In genomic region chr9:94681508-94681907, GRCh38 we compare ENCODE assay signal across 9 cellular contexts. TPM values are rescaled to one million over a fixed set of nuclear protein-coding genes. Genes with fewer than 3 reads are reported as not detected.
DNase-seq lines count a peak whose midpoint lies in the region; ATAC-seq, FAIRE-seq and TF ChIP-seq lines count a peak whose summit lies in the region.
"Had no signal": no experiment of that assay in that cellular context is flagged by ENCODE, and none has a peak within 500 bp of the region (broad histone marks: within the 10 kb centered on the region; RNA-seq: fewer than 3 reads in every experiment).

No MANE protein-coding gene starts in this region.

- WGBS in A549 (ENCODE audit: missing lambda C conversion rate) = 2% methylated on average over 6 of the region's 7 CpGs

- TF ChIP-seq CTCF in A549 (IDR thresholded peaks at IDR 0.05) (peak; percentile 91), right atrium auricular region (IDR thresholded peaks at IDR 0.05) (peak; percentile 36 to 80)

- POLR2A ChIA-PET in A549 (lab: Yijun Ruan, JAX) = interaction anchor here (0.9 to 2.6 kb wide), 6 partner anchors 11 to 446 kb away, joined by 3 to 9 read pairs (median 4); partner anchors contain the start of gene AOPEP

- ATAC-seq in A549 = peak; percentile 98 to 99
- ATAC-seq in GM18498 (IDR thresholded peaks at IDR 0.05; ENCODE audit: unreplicated experiment) = peak; percentile 65

- CTCF ChIA-PET in A549 (lab: Yijun Ruan, JAX) = interaction anchor here (0.6 to 10.9 kb wide), 116 partner anchors 9 to 1781 kb away, joined by 3 to 284 read pairs (median 4); partner anchors contain the start of genes AOPEP and PCAT7

- TF ChIP-seq POLR2A in A549 (IDR thresholded peaks at IDR 0.05; ENCODE audit: low read length) = no peak

- H3K27me3 ChIP-seq in right atrium auricular region = no peaks in the 10 kb centered on the region

- DNase-seq in A549 (ENCODE audit: low read depth in 1 of 2, low spot score in 1 of 2) (peak; percentile 86), NCI-H1092 (lab: John Stamatoyannopoulos, UW) (peak; percentile 64), T-helper 2 cell (peak in 4 of 5 experiments; percentile 18 to 68 (median 30)), anterior cingulate cortex (lab: John Stamatoyannopoulos, UW) (peak in 56 of 58 donors; percentile 12 to 86 (median 60)), right atrium auricular region (ENCODE audit: low spot score) (peak; percentile 88), putamen (ENCODE audit: low spot score) (peak; percentile 83), NCI-H187 (lab: John Stamatoyannopoulos, UW) (no peak)

- TF ChIP-seq RAD21 in A549 (conservative IDR thresholded peaks at IDR 0.05 in 1 of 2, IDR thresholded peaks at IDR 0.05 in 1 of 2) = peak; percentile 94 to 97

- peak overlapping the region; percentile 61 for H3K4me2 ChIP-seq in A549

- FAIRE-seq in A549 (lab: Jason Lieb, UNC) = no peak

- no peaks in the 10 kb centered on the region for H3K9me3 ChIP-seq in A549
- no peaks in the 10 kb centered on the region for H3K9me3 ChIP-seq in right atrium auricular region

- H3K36me3 ChIP-seq in right atrium auricular region = no peaks in the 10 kb centered on the region

- peaks cover 16% of the 10 kb centered on the region for H3K4me1 ChIP-seq in A549
- peaks cover 0 to 3% of the 10 kb centered on the region in 2 donors for H3K4me1 ChIP-seq in right atrium auricular region

- TF ChIP-seq EP300 in A549 (IDR thresholded peaks at IDR 0.05) = no peak

- H3K27ac ChIP-seq in A549 = peak overlapping the region; percentile 71 to 82
- H3K27ac ChIP-seq in right atrium auricular region = no peak overlapping the region

- H3K4me3 ChIP-seq in A549 = no peak overlapping the region
- no peak overlapping the region for H3K4me3 ChIP-seq in right atrium auricular region

TF ChIP-seq in A549, 52 proteins besides CTCF, POLR2A, EP300 and RAD21 (continues in another document):
- TF ChIP-seq ZFP36 (IDR thresholded peaks at IDR 0.05; ENCODE audit: borderline replicate concordance, partially characterized antibody) (no peak), FOSL2 (IDR thresholded peaks at IDR 0.05) (no peak), FOSL2 (CRISPR knock-in tag; IDR thresholded peaks at IDR 0.05) (0 out of 2 replicates have a peak, but pooled peaks have one; percentile 19), SREBF2 (IDR thresholded peaks at IDR 0.05) (no peak), E2F6 (IDR thresholded peaks at IDR 0.05; ENCODE audit: borderline replicate concordance, low read depth) (no peak), FOSB (CRISPR knock-in tag; IDR thresholded peaks at IDR 0.05) (no peak), ZNF302 (CRISPR knock-in tag; IDR thresholded peaks at IDR 0.05) (no peak), TFCP2L1 (CRISPR knock-in tag; IDR thresholded peaks at IDR 0.05) (no peak), CEBPB (IDR thresholded peaks at IDR 0.05) (no peak), RFX5 (IDR thresholded peaks at IDR 0.05) (no peak), HES2 (IDR thresholded peaks at IDR 0.05) (no peak), NR3C1 (IDR thresholded peaks at IDR 0.05) (no peak), MAZ (IDR thresholded peaks at IDR 0.05; ENCODE audit: borderline replicate concordance, low read depth, low read length) (no peak), SMC3 (IDR thresholded peaks at IDR 0.05) (peak; percentile 95), HOXA7 (CRISPR knock-in tag; IDR thresholded peaks at IDR 0.05) (no peak), RARB (CRISPR knock-in tag; IDR thresholded peaks at IDR 0.05) (no peak), KDM5A (IDR thresholded peaks at IDR 0.05) (no peak), HOXB5 (CRISPR knock-in tag; IDR thresholded peaks at IDR 0.05) (0 out of 2 replicates have a peak, but pooled peaks have one; percentile 34), FOXS1 (CRISPR knock-in tag; IDR thresholded peaks at IDR 0.05) (no peak), RNF2 (IDR thresholded peaks at IDR 0.05; ENCODE audit: borderline replicate concordance, low read depth) (no peak), KDM1A (IDR thresholded peaks at IDR 0.05; ENCODE audit: low read depth) (no peak), MAFK (IDR thresholded peaks at IDR 0.05; ENCODE audit: partially characterized antibody) (no peak), MAX (IDR thresholded peaks at IDR 0.05) (peak; percentile 50; the same call in 1 of the 2 replicates), CBX2 (IDR thresholded peaks at IDR 0.05; ENCODE audit: borderline replicate concordance, low read depth) (no peak), NFE2L2 (conservative IDR thresholded peaks at IDR 0.05; ENCODE audit: low read length) (no peak), ESRRA (IDR thresholded peaks at IDR 0.05; ENCODE audit: borderline replicate concordance, low read length) (no peak), HOXB13 (CRISPR knock-in tag; IDR thresholded peaks at IDR 0.05; ENCODE audit: low read depth) (no peak), ELK1 (IDR thresholded peaks at IDR 0.05; ENCODE audit: low read depth, low read length) (no peak), CHD2 (IDR thresholded peaks at IDR 0.05; ENCODE audit: low read length, partially characterized antibody) (no peak), USF2 (IDR thresholded peaks at IDR 0.05) (no peak), ZC3H11A (IDR thresholded peaks at IDR 0.05) (no peak), EHMT2 (IDR thresholded peaks at IDR 0.05; ENCODE audit: low read depth) (no peak), EHF (CRISPR knock-in tag; IDR thresholded peaks at IDR 0.05) (no peak), NPAS2 (CRISPR knock-in tag; IDR thresholded peaks at IDR 0.05; ENCODE audit: borderline replicate concordance) (no peak), ATOH8 (CRISPR knock-in tag; IDR thresholded peaks at IDR 0.05; ENCODE audit: low read depth) (no peak)

RNA-seq across cellular contexts. Expression of gene FBP1, which starts 42.2 kb away (rescaled TPM):
- polyA plus RNA-seq in A549 (2011; rRNA removed) (not detected in 2 replicates), A549 (2017; fragmentation: RNase III; extraction: RNeasy Plus Mini Kit Qiagen cat#74134 plus additional on column Dnase treatment) (0.07 TPM in 1 of 3 replicates, not detected in the others)
- polyA plus RNA-seq in A549 (2012; cell fraction: cytosol; rRNA removed) = 0.04 TPM in 1 of 2 replicates, not detected in the other
- polyA plus RNA-seq in A549 (2012; cell fraction: nucleus; rRNA removed) = not detected in 2 replicates
- not detected in 2 replicates for polyA minus RNA-seq in A549 (2011; rRNA and poly(A)+ RNA removed)
- total RNA-seq in right atrium auricular region = 1 to 10 TPM; 3.6 to 4.1 TPM
- total RNA-seq: temporal lobe had no signal

RNA-seq across cellular contexts. Expression of gene AOPEP, which starts 45.0 kb away (rescaled TPM):
- polyA plus RNA-seq in A549 (2011; rRNA removed) (229 and 266 TPM in 2 replicates), A549 (2017; fragmentation: RNase III; extraction: RNeasy Plus Mini Kit Qiagen cat#74134 plus additional on column Dnase treatment) (201 to 238 TPM (median 226 TPM) in 3 replicates)
- polyA plus RNA-seq in A549 (2012; cell fraction: cytosol; rRNA removed) = 289 and 302 TPM in 2 replicates
- polyA plus RNA-seq in A549 (2012; cell fraction: nucleus; rRNA removed) = 133 and 164 TPM in 2 replicates
- polyA minus RNA-seq in A549 (2011; rRNA and poly(A)+ RNA removed) = 295 and 303 TPM in 2 replicates
- total RNA-seq in right atrium auricular region = 100 to 1,000 TPM; 262 to 314 TPM

Comparison
In these comparisons a context has a peak if more than half of its experiments do, and no peak if none do; other contexts are left out.
1. DNase-seq: peak in A549 (2 of 2), NCI-H1092 (single experiment), T-helper 2 cell (4 of 5), anterior cingulate cortex (56 of 58), right atrium auricular region (single experiment) and putamen (single experiment); none in NCI-H187 (0 of 2).
2. H3K27ac ChIP-seq: peak in A549 (2 of 2); none in right atrium auricular region (0 of 2).